9 cellular contexts compared by ENCODE assay signal in genomic region chr9:129343697-129344375, GRCh38.
A peak's percentile ranks its signal among the peaks of the same experiment; 100 is the strongest.
DNase-seq lines count a peak whose midpoint lies in the region; ATAC-seq and TF ChIP-seq lines count a peak whose summit lies in the region.
"Had no signal": no experiment of that assay in that cellular context is flagged by ENCODE, and none has a peak within 500 bp of the region (broad histone marks: within the 10 kb centered on the region; RNA-seq: fewer than 3 reads in every experiment).

No MANE protein-coding gene starts in this region.

- no peak overlapping the region for H3K4me3 Mint-ChIP-seq in progenitor cell of endocrine pancreas (ENCODE audit: low read depth)

- H3K9ac ChIP-seq in colonic mucosa (ENCODE audit: low read depth in 2 of 2, low read length in 2 of 2) (no peak overlapping the region), skeletal muscle tissue (ENCODE audit: low read depth in 1 of 3, low read length in 3 of 3) (no peak overlapping the region)

- H3K4me3 ChIP-seq in colonic mucosa (no peak overlapping the region), left lung (peak overlapping the region in 1 of 2 donors; percentile 11), skeletal muscle tissue (ENCODE audit: low read length in 3 of 3) (no peak overlapping the region)

- no peak overlapping the region for H3K27ac Mint-ChIP-seq in progenitor cell of endocrine pancreas

- peaks cover 5% of the 10 kb centered on the region for H3K4me1 Mint-ChIP-seq in progenitor cell of endocrine pancreas (ENCODE audit: low read depth)

- TF ChIP-seq CTCF in colonic mucosa (IDR thresholded peaks at IDR 0.05) (no peak), left lung (IDR thresholded peaks at IDR 0.05) (peak in 1 of 2 donors; percentile 58), progenitor cell of endocrine pancreas (IDR thresholded peaks at IDR 0.05; ENCODE audit: unreplicated experiment) (no peak)

- H3K9me3 Mint-ChIP-seq in progenitor cell of endocrine pancreas (ENCODE audit: low read depth), result no peaks in the 10 kb centered on the region

- H3K9me3 ChIP-seq in colonic mucosa, result no peaks in the 10 kb centered on the region
- H3K9me3 ChIP-seq in left lung, result no peaks in the 10 kb centered on the region
- H3K9me3 ChIP-seq in skeletal muscle tissue (ENCODE audit: control insufficient read depth in 3 of 3, low read length in 3 of 3), result no peaks in the 10 kb centered on the region

- no peaks in the 10 kb centered on the region for H3K36me3 Mint-ChIP-seq in progenitor cell of endocrine pancreas (ENCODE audit: insufficient read depth)

- no peaks in the 10 kb centered on the region for H3K36me3 ChIP-seq in colonic mucosa
- H3K36me3 ChIP-seq in left lung, result no peaks in the 10 kb centered on the region
- H3K36me3 ChIP-seq in skeletal muscle tissue (ENCODE audit: control insufficient read depth in 3 of 3, insufficient read depth in 3 of 3, low read length in 3 of 3), result no peaks in the 10 kb centered on the region

- H3K27ac ChIP-seq in colonic mucosa (peak overlapping the region; percentile 36), left lung (peak overlapping the region; percentile 74 to 95), skeletal muscle tissue (ENCODE audit: low read depth, low read length) (peak overlapping the region; percentile 66)

- peak; percentile 46 for DNase-seq in KBM-7
- DNase-seq in colonic mucosa, result peak; percentile 45
- peak; percentile 93 to 94 for DNase-seq in left lung
- no peak for DNase-seq in progenitor cell of endocrine pancreas (ENCODE audit: low spot score, unreplicated experiment)
- no peak for DNase-seq in GM03348 (ENCODE audit: low spot score)
- DNase-seq: activated CD8-positive, alpha-beta memory T cell treated with anti-CD3 and anti-CD28 coated beads for 24 hours had no signal

- intact Hi-C loops in colonic mucosa (cut with DNase I), result no loop called here
- intact Hi-C loops in left lung (cut with DNase I), result no loop called here

- H3K4me1 ChIP-seq in colonic mucosa (no peaks in the 10 kb centered on the region), left lung (peaks cover 6 to 85% of the 10 kb centered on the region in 2 donors), skeletal muscle tissue (ENCODE audit: control insufficient read depth in 3 of 3, insufficient read depth in 3 of 3, low read length in 3 of 3) (peaks cover 4 to 25% (median 4%) of the 10 kb centered on the region in 3 donors)

- peak; percentile 78 for ATAC-seq in left lung
- no peak for ATAC-seq in GM19463 (IDR thresholded peaks at IDR 0.05; ENCODE audit: unreplicated experiment)
- no peak for ATAC-seq in HG02938 (IDR thresholded peaks at IDR 0.05; ENCODE audit: unreplicated experiment)

- no peaks in the 10 kb centered on the region for H3K27me3 Mint-ChIP-seq in progenitor cell of endocrine pancreas

- in situ Hi-C loops in KBM-7 (cut with MboI; ENCODE audit: low pct_unique_long_range_greater_than_20kb, low sequenced_read_pairs), result no loop called here

- H3K27me3 ChIP-seq in colonic mucosa (no peaks in the 10 kb centered on the region), left lung (no peaks in the 10 kb centered on the region), skeletal muscle tissue (ENCODE audit: control insufficient read depth in 3 of 3, insufficient read depth in 3 of 3, low read length in 3 of 3) (no peaks in the 10 kb centered on the region)

Comparison
In these comparisons a context has a peak if more than half of its experiments do, and no peak if none do; other contexts are left out.
1. DNase-seq: peak in KBM-7 (single experiment), colonic mucosa (single experiment) and left lung (2 of 2); none in progenitor cell of endocrine pancreas (single experiment) and GM03348 (single experiment).
2. Peak in every context shown above with its lines, with median percentiles within 50 percentile points of each other: H3K27ac ChIP-seq.